Comparison of ENCODE assay signal across 17 cellular contexts in genomic region chr13:45411631-45412030, GRCh38. TPM values are rescaled to one million over a fixed set of nuclear protein-coding genes. Genes with fewer than 3 reads are reported as not detected.
DNase-seq lines count a peak whose midpoint lies in the region; ATAC-seq and TF ChIP-seq lines count a peak whose summit lies in the region.
"Had no signal": no experiment of that assay in that cellular context is flagged by ENCODE, and none has a peak within 500 bp of the region (broad histone marks: within the 10 kb centered on the region; RNA-seq: fewer than 3 reads in every experiment).

No MANE protein-coding gene starts in this region.

- H3K4me2 ChIP-seq in trophoblast cell (ENCODE audit: low read length), result no peak overlapping the region

- WGBS in trophoblast cell (ENCODE audit: extremely low coverage, insufficient coverage, insufficient read length), result no CpG with 5 or more reads among the region's 4 CpGs

- no peak overlapping the region for H2BK5ac ChIP-seq in trophoblast cell (ENCODE audit: low read depth, low read length, poor library complexity)

- ATAC-seq in Right ventricle myocardium inferior (no peak), left colon (no peak)
- no peak for ATAC-seq in central memory CD8-positive, alpha-beta T cell (replicated peaks; ENCODE audit: extremely low read depth, poor library complexity, severe bottlenecking)
- ATAC-seq: HepG2 had no signal

- H3K18ac ChIP-seq in trophoblast cell (ENCODE audit: low read length), result no peak overlapping the region

- no peak overlapping the region for H3K14ac ChIP-seq in trophoblast cell (ENCODE audit: low read length)

- no peaks in the 10 kb centered on the region for H3K27me3 Mint-ChIP-seq in central memory CD8-positive, alpha-beta T cell

- H3K9me3 ChIP-seq in left ventricle myocardium inferior (replicated peaks) (no peaks in the 10 kb centered on the region), trophoblast cell (ENCODE audit: insufficient read depth, low read depth, low read length) (no peaks in the 10 kb centered on the region)
- no peaks in the 10 kb centered on the region for H3K9me3 ChIP-seq in effector memory CD4-positive, alpha-beta T cell (ENCODE audit: control insufficient read depth, low read length)

- H3K27me3 ChIP-seq in left ventricle myocardium inferior (ENCODE audit: low read depth) (no peaks in the 10 kb centered on the region), trophoblast cell (ENCODE audit: insufficient read depth, low read length) (no peaks in the 10 kb centered on the region)
- no peaks in the 10 kb centered on the region for H3K27me3 ChIP-seq in effector memory CD4-positive, alpha-beta T cell (replicated peaks; ENCODE audit: control insufficient read depth, insufficient read depth, low read length, poor library complexity, severe bottlenecking)

- DNase-seq in left ventricle myocardium inferior (no peak), Right ventricle myocardium inferior (ENCODE audit: missing footprints) (no peak), trophoblast cell (peak; percentile 57 to 77), DMS53 treated with DMSO at 0.1 percent for 48 hours (lab: John Stamatoyannopoulos, UW; ENCODE audit: unreplicated experiment) (no peak), left colon (no peak)
- no peak for DNase-seq in central memory CD8-positive, alpha-beta T cell (ENCODE audit: low spot score in 2 of 2)
- DNase-seq in effector memory CD4-positive, alpha-beta T cell, result no peak
- DNase-seq: DMS 273 treated with DMSO at 0.1 percent for 48 hours, GOT3, KG1, NCI-H1417 treated with DMSO at 0.1 percent for 48 hours, NCI-H2029, NCI-H2171, NCI-H446, NCI-H748 treated with DMSO at 0.1 percent for 48 hours had no signal

- H3K23ac ChIP-seq in trophoblast cell (ENCODE audit: low read length), result no peak overlapping the region

- H3K79me1 ChIP-seq in trophoblast cell (ENCODE audit: low read length), result no peaks in the 10 kb centered on the region

- H2AFZ ChIP-seq in trophoblast cell (ENCODE audit: insufficient read depth, low read length, poor library complexity), result no peak overlapping the region

- H4K91ac ChIP-seq in trophoblast cell (ENCODE audit: low read depth, low read length), result no peak overlapping the region

- peak overlapping the region; percentile 23 for H3K27ac Mint-ChIP-seq in central memory CD8-positive, alpha-beta T cell (ENCODE audit: low read depth)

- H3K9ac ChIP-seq in trophoblast cell (ENCODE audit: low read length), result no peak overlapping the region

- H3K4me3 Mint-ChIP-seq in central memory CD8-positive, alpha-beta T cell, result no peak overlapping the region

- H4K8ac ChIP-seq in trophoblast cell (ENCODE audit: low read depth, low read length), result no peak overlapping the region

- H3K4ac ChIP-seq in trophoblast cell (ENCODE audit: low read depth, low read length), result no peak overlapping the region

- no peaks in the 10 kb centered on the region for H3K79me2 ChIP-seq in trophoblast cell (ENCODE audit: control insufficient read depth, insufficient read depth, low read length, poor library complexity)

- H2BK120ac ChIP-seq in trophoblast cell (ENCODE audit: insufficient read depth, low read length, poor library complexity), result no peak overlapping the region

- H4K12ac ChIP-seq in trophoblast cell (ENCODE audit: low read depth, low read length), result no peak overlapping the region

- TF ChIP-seq CTCF in left ventricle myocardium inferior (IDR thresholded peaks at IDR 0.05; ENCODE audit: borderline replicate concordance), result no peak

- intact Hi-C loops in left ventricle myocardium inferior (cut with micrococcal nuclease) (no loop called here), Right ventricle myocardium inferior (cut with DNase I) (loop anchor here (2.0 kb wide), 1 partner anchor 15 kb away; no protein-coding TSS in a partner anchor), left colon (cut with DNase I, micrococcal nuclease) (no loop called here)

- H3K4me3 ChIP-seq in left ventricle myocardium inferior, result peak overlapping the region; percentile 89
- H3K4me3 ChIP-seq in trophoblast cell (ENCODE audit: low read depth, low read length), result no peak overlapping the region
- no peak overlapping the region for H3K4me3 ChIP-seq in effector memory CD4-positive, alpha-beta T cell (ENCODE audit: insufficient read depth, low read depth, low read length, poor library complexity, severe bottlenecking)

- H3K9me3 Mint-ChIP-seq in central memory CD8-positive, alpha-beta T cell, result no peaks in the 10 kb centered on the region

- H3K36me3 Mint-ChIP-seq in central memory CD8-positive, alpha-beta T cell (ENCODE audit: insufficient read depth), result peaks cover 36% of the 10 kb centered on the region

- H2AK5ac ChIP-seq in trophoblast cell (ENCODE audit: low read length), result no peak overlapping the region

- H3K36me3 ChIP-seq in left ventricle myocardium inferior, result peaks cover 51% of the 10 kb centered on the region
- H3K36me3 ChIP-seq in trophoblast cell (ENCODE audit: control insufficient read depth in 1 of 2, insufficient read depth in 2 of 2, low read length in 2 of 2), result peaks cover 2 to 3% of the 10 kb centered on the region in 2 experiments
- peaks cover 38% of the 10 kb centered on the region for H3K36me3 ChIP-seq in effector memory CD4-positive, alpha-beta T cell (ENCODE audit: control insufficient read depth, insufficient read depth, low read length)

- peaks cover 37% of the 10 kb centered on the region for H3K4me1 Mint-ChIP-seq in central memory CD8-positive, alpha-beta T cell

- H3K4me1 ChIP-seq in left ventricle myocardium inferior (peaks cover 75% of the 10 kb centered on the region), trophoblast cell (ENCODE audit: control insufficient read depth in 1 of 2, insufficient read depth in 2 of 2, low read length in 2 of 2) (peaks cover 0 to 2% of the 10 kb centered on the region in 2 experiments)
- H3K4me1 ChIP-seq in effector memory CD4-positive, alpha-beta T cell (ENCODE audit: control insufficient read depth, insufficient read depth, low read length, poor library complexity, severe bottlenecking), result peaks cover 3% of the 10 kb centered on the region

- no peak overlapping the region for H2BK12ac ChIP-seq in trophoblast cell (ENCODE audit: low read length)

- H3K27ac ChIP-seq in left ventricle myocardium inferior (replicated peaks) (peak overlapping the region; percentile 81), trophoblast cell (ENCODE audit: low read depth, low read length) (no peak overlapping the region)
- no peak overlapping the region for H3K27ac ChIP-seq in effector memory CD4-positive, alpha-beta T cell (ENCODE audit: insufficient read depth, low read length, poor library complexity, severe bottlenecking)
- H3K27ac ChIP-seq: C4-2B had no signal

RNA-seq across cellular contexts. Expression of gene SLC25A30, which starts 6.5 kb away (rescaled TPM):
- total RNA-seq in left ventricle myocardium inferior, result 175 TPM
- total RNA-seq in Right ventricle myocardium inferior, result 150 TPM
- 8.9 and 9.3 TPM in 2 replicates for polyA plus RNA-seq in trophoblast cell (2013)
- total RNA-seq in left colon, result 10 to 100 TPM; 11.8 to 13.5 TPM

RNA-seq across cellular contexts. Expression of gene COG3, which starts 53.1 kb away (rescaled TPM):
- 15.7 TPM for total RNA-seq in left ventricle myocardium inferior
- 12.3 TPM for total RNA-seq in Right ventricle myocardium inferior
- 50.5 and 57.4 TPM in 2 replicates for polyA plus RNA-seq in trophoblast cell (2013)
- 10 to 100 TPM; 47.7 to 53.7 TPM for total RNA-seq in left colon

Comparison
In these comparisons a context has a peak if more than half of its experiments do, and no peak if none do; other contexts are left out.
1. DNase-seq: peak in trophoblast cell (2 of 2); none in left ventricle myocardium inferior (single experiment), Right ventricle myocardium inferior (single experiment), central memory CD8-positive, alpha-beta T cell (0 of 2), DMS53 treated with DMSO at 0.1 percent for 48 hours (single experiment), left colon (0 of 2) and effector memory CD4-positive, alpha-beta T cell (0 of 3).
2. RNA of gene SLC25A30, which starts 6.5 kb away (total RNA-seq): 175 TPM in left ventricle myocardium inferior (single experiment) and 150 TPM in Right ventricle myocardium inferior (single experiment); 11.8 to 13.5 TPM in left colon; every median in the first group is over 10 times any median in the second.